23 cellular contexts compared by ENCODE assay signal in genomic region chr6:70846207-70846835, GRCh38.
DNase-seq lines count a peak whose midpoint lies in the region; ATAC-seq and TF ChIP-seq lines count a peak whose summit lies in the region.
"Had no signal": no experiment of that assay in that cellular context is flagged by ENCODE, and none has a peak within 500 bp of the region (broad histone marks: within the 10 kb centered on the region; RNA-seq: fewer than 3 reads in every experiment).

No MANE protein-coding gene starts in this region.

- H3K18ac ChIP-seq in neuronal stem cell (ENCODE audit: low read length) = no peak overlapping the region

- H3K4me3 Mint-ChIP-seq in activated naive CD4-positive, alpha-beta T cell treated with anti-CD3 and anti-CD28 coated beads, Interleukin-2, amount 10 ng/mL, durations not matched to agents 7 days and 5 days = no peak overlapping the region
- H3K4me3 Mint-ChIP-seq: activated CD4-positive, alpha-beta T cell treated with anti-CD3 and anti-CD28 coated beads for 36 hours; activated naive CD4-positive, alpha-beta T cell treated with anti-CD3 and anti-CD28 coated beads for 36 hours; activated T-cell treated with anti-CD3 and anti-CD28 coated beads, Interleukin-2, amount 50 U/mL, for 72 hours; CD14-positive monocyte; dendritic cell treated with granulocyte-macrophage colony-stimulating factor and Interleukin-4, amounts not matched to agents 40 ng/mL and 50 ng/mL, for 4 days; H9 had no signal

- H3K4ac ChIP-seq in neuronal stem cell (ENCODE audit: low read length) = no peak overlapping the region

- no peak overlapping the region for H4K91ac ChIP-seq in neuronal stem cell (ENCODE audit: low read depth, low read length, poor library complexity)

- H3K36me3 Mint-ChIP-seq in activated naive CD4-positive, alpha-beta T cell treated with anti-CD3 and anti-CD28 coated beads, Interleukin-2, amount 10 ng/mL, durations not matched to agents 7 days and 5 days = peaks cover 17% of the 10 kb centered on the region

- H3K27ac Mint-ChIP-seq in activated naive CD4-positive, alpha-beta T cell treated with anti-CD3 and anti-CD28 coated beads, Interleukin-2, amount 10 ng/mL, durations not matched to agents 7 days and 5 days = no peak overlapping the region
- H3K27ac Mint-ChIP-seq: activated CD4-positive, alpha-beta T cell treated with anti-CD3 and anti-CD28 coated beads for 36 hours; activated naive CD4-positive, alpha-beta T cell treated with anti-CD3 and anti-CD28 coated beads for 36 hours; activated T-cell treated with anti-CD3 and anti-CD28 coated beads, Interleukin-2, amount 50 U/mL, for 72 hours; dendritic cell treated with granulocyte-macrophage colony-stimulating factor and Interleukin-4, amounts not matched to agents 40 ng/mL and 50 ng/mL, for 4 days had no signal

- H3K27me3 ChIP-seq in foreskin keratinocyte (no peaks in the 10 kb centered on the region), neuronal stem cell (ENCODE audit: control insufficient read depth in 3 of 3, insufficient read depth in 3 of 3, low read depth in 1 of 3, low read length in 3 of 3) (no peaks in the 10 kb centered on the region)
- H3K27me3 ChIP-seq: thyroid gland had no signal

- no peak overlapping the region for H3K14ac ChIP-seq in neuronal stem cell (ENCODE audit: low read length)

- no peak overlapping the region for H2BK12ac ChIP-seq in neuronal stem cell (ENCODE audit: low read length)

- H3K9me3 Mint-ChIP-seq in activated naive CD4-positive, alpha-beta T cell treated with anti-CD3 and anti-CD28 coated beads, Interleukin-2, amount 10 ng/mL, durations not matched to agents 7 days and 5 days = no peaks in the 10 kb centered on the region
- H3K9me3 Mint-ChIP-seq: activated naive CD4-positive, alpha-beta T cell treated with anti-CD3 and anti-CD28 coated beads for 36 hours; activated T-cell treated with anti-CD3 and anti-CD28 coated beads, Interleukin-2, amount 50 U/mL, for 72 hours; dendritic cell treated with granulocyte-macrophage colony-stimulating factor and Interleukin-4, amounts not matched to agents 40 ng/mL and 50 ng/mL, for 4 days had no signal

- H3K4me1 Mint-ChIP-seq in activated naive CD4-positive, alpha-beta T cell treated with anti-CD3 and anti-CD28 coated beads, Interleukin-2, amount 10 ng/mL, durations not matched to agents 7 days and 5 days = no peaks in the 10 kb centered on the region
- H3K4me1 Mint-ChIP-seq: CD14-positive monocyte had no signal

- no peak overlapping the region for H3K4me3 ChIP-seq in neuronal stem cell (ENCODE audit: low read length in 2 of 2)
- H3K4me3 ChIP-seq: thyroid gland had no signal

- no peak overlapping the region for H2BK5ac ChIP-seq in neuronal stem cell (ENCODE audit: low read length)

- H2BK15ac ChIP-seq in neuronal stem cell (ENCODE audit: low read length) = no peak overlapping the region

- CTCF ChIA-PET in activated naive CD4-positive, alpha-beta T cell treated with anti-CD3 and anti-CD28 coated beads, Interleukin-2, amount 10 ng/mL, durations not matched to agents 7 days and 5 days (lab: Charles Lee) = no interaction called here

- H3K4me2 ChIP-seq in neuronal stem cell (ENCODE audit: insufficient read depth, low read length, poor library complexity, severe bottlenecking) = no peak overlapping the region

- H3K27ac ChIP-seq in foreskin keratinocyte (no peak overlapping the region), neuronal stem cell (replicated peaks; ENCODE audit: low read length) (no peak overlapping the region)
- H3K27ac ChIP-seq: thyroid gland had no signal

- no peak overlapping the region for H4K8ac ChIP-seq in neuronal stem cell (ENCODE audit: low read depth, low read length)

- no peak overlapping the region for H3K9ac ChIP-seq in neuronal stem cell (ENCODE audit: low read depth, low read length, poor library complexity)

- no CpG with 5 or more reads among the region's 8 CpGs for WGBS in neuronal stem cell (ENCODE audit: extremely low coverage in 2 of 2, insufficient read length in 2 of 2, insufficient replicate concordance in 1 of 2), 2 donors

- H3K4me1 ChIP-seq in foreskin keratinocyte = peaks cover 8% of the 10 kb centered on the region
- no peaks in the 10 kb centered on the region for H3K4me1 ChIP-seq in neuronal stem cell (ENCODE audit: control insufficient read depth in 2 of 2, insufficient read depth in 1 of 2, low read depth in 1 of 2, low read length in 2 of 2)
- H3K4me1 ChIP-seq: thyroid gland had no signal

- no peaks in the 10 kb centered on the region for H3K27me3 Mint-ChIP-seq in activated naive CD4-positive, alpha-beta T cell treated with anti-CD3 and anti-CD28 coated beads, Interleukin-2, amount 10 ng/mL, durations not matched to agents 7 days and 5 days
- H3K27me3 Mint-ChIP-seq: activated CD4-positive, alpha-beta T cell treated with anti-CD3 and anti-CD28 coated beads for 36 hours; dendritic cell treated with granulocyte-macrophage colony-stimulating factor and Interleukin-4, amounts not matched to agents 40 ng/mL and 50 ng/mL, for 4 days had no signal

- peak; percentile 99 for ATAC-seq in foreskin keratinocyte
- ATAC-seq in HG03196 (IDR thresholded peaks at IDR 0.05; ENCODE audit: unreplicated experiment) = no peak
- ATAC-seq: activated CD4-positive, alpha-beta T cell treated with anti-CD3 and anti-CD28 coated beads for 36 hours; activated T-cell treated with anti-CD3 and anti-CD28 coated beads, Interleukin-2, amount 50 U/mL, for 72 hours; PC-3; stimulated activated naive CD8-positive, alpha-beta T cell treated with anti-CD3 and anti-CD28 coated beads, Interleukin-15, Interleukin-2, amounts not matched to agents 100 U/mL and 50 U/mL, for 24 hours had no signal

- H2AFZ ChIP-seq in neuronal stem cell (ENCODE audit: low read length) = no peak overlapping the region

- H3K79me1 ChIP-seq in neuronal stem cell (ENCODE audit: low read depth, low read length) = no peaks in the 10 kb centered on the region

- no peak for TF ChIP-seq CTCF in foreskin keratinocyte (conservative IDR thresholded peaks at IDR 0.05)

- no peak overlapping the region for H3K23ac ChIP-seq in neuronal stem cell (ENCODE audit: low read depth, low read length, poor library complexity)

- peak; percentile 60 for DNase-seq in COLO668 (lab: John Stamatoyannopoulos, UW; ENCODE audit: unreplicated experiment)
- DNase-seq in ELF-1 (ENCODE audit: low read depth, low spot score) = peak; percentile 21
- DNase-seq in NCI-H345 treated with DMSO at 0.1 percent for 48 hours (lab: John Stamatoyannopoulos, UW; ENCODE audit: unreplicated experiment) = peak; percentile 11
- peak; percentile 54 to 79 for DNase-seq in foreskin keratinocyte
- DNase-seq in neuronal stem cell (ENCODE audit: low spot score) = no peak
- no peak for DNase-seq in central memory CD4-positive, alpha-beta T cell
- DNase-seq in activated naive CD4-positive, alpha-beta T cell treated with anti-CD3 and anti-CD28 coated beads, Interleukin-2, amount 10 ng/mL, durations not matched to agents 7 days and 5 days = no peak
- DNase-seq: activated CD4-positive, alpha-beta T cell treated with anti-CD3 and anti-CD28 coated beads for 36 hours; activated CD8-positive, alpha-beta memory T cell treated with anti-CD3 and anti-CD28 coated beads for 24 hours; activated naive CD4-positive, alpha-beta T cell treated with anti-CD3 and anti-CD28 coated beads for 36 hours; activated T-cell treated with anti-CD3 and anti-CD28 coated beads, Interleukin-2, amount 50 U/mL, for 72 hours; H9; NCI-H1694 treated with DMSO at 0.1 percent for 48 hours; NCI-H526; nucleus accumbens; PC-3; stimulated activated CD4-positive, alpha-beta T cell treated with anti-CD3 and anti-CD28 coated beads, Interleukin-4, amount 100 ng/mL, for 4 hours; stimulated activated naive CD8-positive, alpha-beta T cell treated with anti-CD3 and anti-CD28 coated beads, Interleukin-15, Interleukin-2, amounts not matched to agents 100 U/mL and 50 U/mL, for 24 hours; T-helper 1 cell; thyroid gland had no signal

- H2BK120ac ChIP-seq in neuronal stem cell (ENCODE audit: low read depth, low read length) = no peak overlapping the region

- no peak overlapping the region for H2AK5ac ChIP-seq in neuronal stem cell (ENCODE audit: low read depth, low read length)

- peaks cover 0 to 5% of the 10 kb centered on the region in 2 donors for H3K36me3 ChIP-seq in neuronal stem cell (replicated peaks in 1 of 2; ENCODE audit: control insufficient read depth in 2 of 2, insufficient read depth in 2 of 2, low read length in 2 of 2)
- H3K36me3 ChIP-seq: thyroid gland had no signal

- peaks cover 0 to 10% of the 10 kb centered on the region in 2 donors for H3K9me3 ChIP-seq in neuronal stem cell (replicated peaks in 1 of 2; ENCODE audit: control insufficient read depth in 2 of 2, insufficient read depth in 1 of 2, low read depth in 1 of 2, low read length in 2 of 2)
- H3K9me3 ChIP-seq: thyroid gland had no signal

Comparison
In these comparisons a context has a peak if more than half of its experiments do, and no peak if none do; other contexts are left out.
1. DNase-seq: peak in COLO668 (single experiment), ELF-1 (single experiment), NCI-H345 treated with DMSO at 0.1 percent for 48 hours (single experiment) and foreskin keratinocyte (2 of 2); none in neuronal stem cell (single experiment), central memory CD4-positive, alpha-beta T cell (single experiment) and activated naive CD4-positive, alpha-beta T cell treated with anti-CD3 and anti-CD28 coated beads, Interleukin-2, amount 10 ng/mL, durations not matched to agents 7 days and 5 days (single experiment).